In genomic region chr1:64861611-64862010, GRCh38 we compare ENCODE assay signal across 1 cellular context.
TF ChIP-seq lines count a peak whose summit lies in the region.

No MANE protein-coding gene starts in this region.

TF ChIP-seq in K562, 482 proteins besides CTCF, POLR2A, EP300 and RAD21 (continued from another document):
- no peak for TF ChIP-seq FOXA3 (CRISPR knock-in tag; conservative IDR thresholded peaks at IDR 0.05 in 1 of 2, IDR thresholded peaks at IDR 0.05 in 1 of 2)
- no peak for TF ChIP-seq TFE3 (CRISPR knock-in tag; IDR thresholded peaks at IDR 0.05)
- TF ChIP-seq ZNF778 (CRISPR knock-in tag; IDR thresholded peaks at IDR 0.05), result no peak
- no peak for TF ChIP-seq LCOR (CRISPR knock-in tag; IDR thresholded peaks at IDR 0.05)
- TF ChIP-seq ZNF232 (CRISPR knock-in tag; IDR thresholded peaks at IDR 0.05), result no peak
- TF ChIP-seq ETS1 (conservative IDR thresholded peaks at IDR 0.05; ENCODE audit: control insufficient read depth, low read depth, low read length), result no peak
- no peak for TF ChIP-seq E2F6 (IDR thresholded peaks at IDR 0.05; ENCODE audit: borderline replicate concordance in 1 of 2, extremely low read depth in 1 of 2, insufficient read depth in 1 of 2, insufficient read length in 1 of 2, low read depth in 1 of 2, low read length in 1 of 2, poor library complexity in 1 of 2, severe bottlenecking in 1 of 2)
- no peak for TF ChIP-seq HBP1 (CRISPR knock-in tag; IDR thresholded peaks at IDR 0.05)
- no peak for TF ChIP-seq HDAC1 (IDR thresholded peaks at IDR 0.05)
- no peak for TF ChIP-seq GABPB2 (CRISPR knock-in tag; conservative IDR thresholded peaks at IDR 0.05)
- no peak for TF ChIP-seq YY1 (IDR thresholded peaks at IDR 0.05; ENCODE audit: borderline replicate concordance in 1 of 3, control insufficient read depth in 1 of 3, extremely low read depth in 1 of 3, insufficient read depth in 3 of 3, insufficient read length in 1 of 3, insufficient replicate concordance in 2 of 3, low read depth in 1 of 3, low read length in 2 of 3)
- TF ChIP-seq BMI1 (IDR thresholded peaks at IDR 0.05; ENCODE audit: low read length), result no peak
- TF ChIP-seq BRF2 (IDR thresholded peaks at IDR 0.05; ENCODE audit: borderline replicate concordance, insufficient read depth, insufficient read length), result no peak
- no peak for TF ChIP-seq KAT8 (IDR thresholded peaks at IDR 0.05; ENCODE audit: low read depth)
